Comparison of ENCODE assay signal across 24 cellular contexts in the genomic region with DNA sequence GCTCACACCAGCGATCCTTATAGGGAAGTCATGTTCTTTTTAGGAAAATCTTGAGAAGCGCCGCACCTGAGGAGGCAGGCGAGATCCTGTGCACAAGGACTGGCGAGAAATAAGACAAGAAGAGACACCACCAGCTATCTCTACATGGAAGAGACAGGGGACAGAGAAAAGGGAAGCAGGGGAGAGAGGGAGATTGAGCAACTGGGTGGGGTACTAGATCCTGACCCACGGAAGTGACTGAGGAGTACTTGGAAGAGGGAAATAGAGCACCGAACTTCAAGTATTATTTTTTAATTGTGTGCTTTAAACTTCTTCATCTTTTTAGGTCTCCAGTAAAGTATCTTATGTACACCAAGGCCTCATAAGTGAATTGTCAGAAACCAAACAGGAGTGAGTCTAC.
"Had no signal": no experiment of that assay in that cellular context is flagged by ENCODE, and none has a peak within 500 bp of the region (broad histone marks: within the 10 kb centered on the region; RNA-seq: fewer than 3 reads in every experiment).

No MANE protein-coding gene starts in this region.

- H3K27ac Mint-ChIP-seq: activated B cell treated with CpG ODN at 0.5 μM for 24 hours; activated naive CD4-positive, alpha-beta T cell treated with anti-CD3 and anti-CD28 coated beads, Interleukin-2, amount 50 U/mL, for 72 hours; activated T-cell treated with anti-CD3 and anti-CD28 coated beads, Interleukin-2, amount 50 U/mL, for 72 hours; endodermal cell; naive thymus-derived CD4-positive, alpha-beta T cell; stimulated activated memory B cell treated with anti-CD40 and anti-IgM and Interleukin-4, amounts not matched to agents 10 μg/mL and 1 μg/mL and 100 μg/mL, for 72 hours; T-helper 1 cell treated with Interleukin-12 subunit alpha and Interleukin-12 subunit beta and Interleukin-4 antibody, amounts not matched to agents 30 μg/mL and 1 μg/mL, for 36 hours had no signal

- ATAC-seq: activated naive CD4-positive, alpha-beta T cell treated with anti-CD3 and anti-CD28 coated beads, Interleukin-2, amount 50 U/mL, for 72 hours; activated T-cell treated with anti-CD3 and anti-CD28 coated beads, Interleukin-2, amount 50 U/mL, for 72 hours; esophagus mucosa; naive thymus-derived CD4-positive, alpha-beta T cell; pancreas; stimulated activated memory B cell treated with anti-CD40 and anti-IgM and Interleukin-4, amounts not matched to agents 10 μg/mL and 1 μg/mL and 100 μg/mL, for 72 hours; stimulated activated naive CD8-positive, alpha-beta T cell treated with anti-CD3 and anti-CD28 coated beads, Interleukin-15, amount 100 ng/mL, for 72 hours had no signal

- H3K4me3 Mint-ChIP-seq: activated B cell treated with CpG ODN at 0.5 μM for 24 hours; activated T-cell treated with anti-CD3 and anti-CD28 coated beads, Interleukin-2, amount 50 U/mL, for 72 hours; endodermal cell; naive thymus-derived CD4-positive, alpha-beta T cell; stimulated activated memory B cell treated with anti-CD40 and anti-IgM and Interleukin-4, amounts not matched to agents 10 μg/mL and 1 μg/mL and 100 μg/mL, for 72 hours; stimulated activated naive CD8-positive, alpha-beta T cell treated with anti-CD3 and anti-CD28 coated beads, Interleukin-15, amount 100 ng/mL, for 72 hours; T-helper 1 cell treated with Interleukin-12 subunit alpha and Interleukin-12 subunit beta and Interleukin-4 antibody, amounts not matched to agents 30 μg/mL and 1 μg/mL, for 36 hours had no signal

- H3K4me1 Mint-ChIP-seq: activated B cell treated with CpG ODN at 0.5 μM for 24 hours; stimulated activated memory B cell treated with anti-CD40 and anti-IgM and Interleukin-4, amounts not matched to agents 10 μg/mL and 1 μg/mL and 100 μg/mL, for 72 hours; stimulated activated naive CD8-positive, alpha-beta T cell treated with anti-CD3 and anti-CD28 coated beads, Interleukin-15, amount 100 ng/mL, for 72 hours had no signal

- H3K27me3 Mint-ChIP-seq: activated B cell treated with CpG ODN at 0.5 μM for 24 hours; naive thymus-derived CD4-positive, alpha-beta T cell; stimulated activated memory B cell treated with anti-CD40 and anti-IgM and Interleukin-4, amounts not matched to agents 10 μg/mL and 1 μg/mL and 100 μg/mL, for 72 hours; stimulated activated naive CD8-positive, alpha-beta T cell treated with anti-CD3 and anti-CD28 coated beads, Interleukin-15, amount 100 ng/mL, for 72 hours had no signal

- DNase-seq: activated B cell treated with CpG ODN at 0.5 μM for 24 hours; activated CD4-positive, alpha-beta T cell treated with anti-CD3 and anti-CD28 coated beads, Interleukin-2, amount 50 U/mL, for 4 hours; activated naive CD4-positive, alpha-beta T cell; activated T-cell treated with anti-CD3 and anti-CD28 coated beads for 4 hours; activated T-cell treated with anti-CD3 and anti-CD28 coated beads, Interleukin-2, amount 50 U/mL, for 72 hours; central memory CD4-positive, alpha-beta T cell; endodermal cell; foreskin fibroblast; heart left ventricle; hypothalamus; midbrain; naive thymus-derived CD4-positive, alpha-beta T cell; pancreas; retina; stimulated activated CD4-positive, alpha-beta T cell treated with anti-CD3 and anti-CD28 coated beads, Interleukin-1b, Interleukin-23, amount 100 ng/mL, for 48 hours; stimulated activated CD4-positive, alpha-beta T cell treated with anti-CD3 and anti-CD28 coated beads, Interleukin-4, amount 100 ng/mL, for 4 hours; stimulated activated CD8-positive, alpha-beta memory T cell treated with anti-CD3 and anti-CD28 coated beads, Interleukin-4, amount 100 ng/mL, for 48 hours; stimulated activated naive CD8-positive, alpha-beta T cell treated with anti-CD3 and anti-CD28 coated beads, Interleukin-15, amount 100 ng/mL, for 72 hours; substantia nigra; T-helper 9 cell had no signal

- H3K36me3 Mint-ChIP-seq: stimulated activated memory B cell treated with anti-CD40 and anti-IgM and Interleukin-4, amounts not matched to agents 10 μg/mL and 1 μg/mL and 100 μg/mL, for 72 hours had no signal
